ENCODE assay signal across 8 cellular contexts in genomic region chr3:161409069-161409468, GRCh38. TPM values are rescaled to one million over a fixed set of nuclear protein-coding genes. Genes with fewer than 3 reads are reported as not detected.
DNase-seq lines count a peak whose midpoint lies in the region; ATAC-seq, FAIRE-seq and TF ChIP-seq lines count a peak whose summit lies in the region.

No MANE protein-coding gene starts in this region.

- no peak overlapping the region for H2AFZ ChIP-seq in Karpas-422 (ENCODE audit: low read length)

- no peak overlapping the region for H3K4me2 ChIP-seq in Karpas-422 (ENCODE audit: low read depth, low read length, poor library complexity, severe bottlenecking)

- peak; percentile 50; the same call in 1 of the 2 replicates for TF ChIP-seq CTCF in GM12874 (IDR thresholded peaks at IDR 0.05; ENCODE audit: insufficient read depth, low read depth, low read length)
- peak; percentile 10 for TF ChIP-seq CTCF in colonic mucosa (IDR thresholded peaks at IDR 0.05)

- H3K9me3 ChIP-seq in Karpas-422 (ENCODE audit: low read length) (no peaks in the 10 kb centered on the region), colonic mucosa (no peaks in the 10 kb centered on the region)

- peak; percentile 43 for DNase-seq in AG08395 (ENCODE audit: low spot score)
- DNase-seq in Karpas-422: peak; percentile 80
- DNase-seq in RCC 7860 (ENCODE audit: low spot score): peak; percentile 14
- peak; percentile 36 for DNase-seq in colonic mucosa
- DNase-seq in mucosa of gallbladder (ENCODE audit: low spot score): peak; percentile 32

- H4K20me1 ChIP-seq in Karpas-422 (ENCODE audit: insufficient read depth, low read depth, low read length): no peaks in the 10 kb centered on the region

- no peaks in the 10 kb centered on the region for H3K27me3 ChIP-seq in Karpas-422 (ENCODE audit: low read length)
- no peaks in the 10 kb centered on the region for H3K27me3 ChIP-seq in colonic mucosa

- H3K79me2 ChIP-seq in Karpas-422 (ENCODE audit: low read length): no peaks in the 10 kb centered on the region

- H3K4me3 ChIP-seq in Karpas-422 (ENCODE audit: low read length) (no peak overlapping the region), colonic mucosa (no peak overlapping the region)

- H3K4me1 ChIP-seq in Karpas-422 (ENCODE audit: low read length) (no peaks in the 10 kb centered on the region), colonic mucosa (no peaks in the 10 kb centered on the region)

- ATAC-seq in GM21528 (IDR thresholded peaks at IDR 0.05; ENCODE audit: low FRiP score, unreplicated experiment) (no peak), GM21825 (IDR thresholded peaks at IDR 0.05; ENCODE audit: unreplicated experiment) (no peak)

- no peaks in the 10 kb centered on the region for H3K36me3 ChIP-seq in Karpas-422 (ENCODE audit: insufficient read depth, low read length)
- H3K36me3 ChIP-seq in colonic mucosa: no peaks in the 10 kb centered on the region

- no peak overlapping the region for H3K27ac ChIP-seq in Karpas-422 (ENCODE audit: low read length)
- no peak overlapping the region for H3K27ac ChIP-seq in colonic mucosa

- H3K9ac ChIP-seq in Karpas-422 (ENCODE audit: low read length) (no peak overlapping the region), colonic mucosa (ENCODE audit: low read depth in 2 of 2, low read length in 2 of 2) (no peak overlapping the region)

- FAIRE-seq in RCC 7860 (lab: Jason Lieb, UNC): no peak

- no peaks in the 10 kb centered on the region for H3K9me2 ChIP-seq in Karpas-422 (replicated peaks; ENCODE audit: insufficient read depth, low read length)

- intact Hi-C loops in colonic mucosa (cut with DNase I): no loop called here

RNA-seq across cellular contexts. Expression of gene SPTSSB, which starts 37.8 kb away (rescaled TPM):
- not detected in 2 replicates for total RNA-seq in Karpas-422 (2014; rRNA removed; shearing (Covaris generic); ENCODE audit: low replicate concordance)
- total RNA-seq in colonic mucosa (1 to 10 TPM; 1.6 to 3.5 TPM), mucosa of gallbladder (9.2 TPM)

Comparison
In these comparisons a context has a peak if more than half of its experiments do, and no peak if none do; other contexts are left out.
1. DNase-seq: peak in every context shown above with its lines; median percentile 80 in Karpas-422; 43 in AG08395; 36 in colonic mucosa; 32 in mucosa of gallbladder; 14 in RCC 7860.